ENCODE assay signal across 2 cellular contexts in the genomic region with DNA sequence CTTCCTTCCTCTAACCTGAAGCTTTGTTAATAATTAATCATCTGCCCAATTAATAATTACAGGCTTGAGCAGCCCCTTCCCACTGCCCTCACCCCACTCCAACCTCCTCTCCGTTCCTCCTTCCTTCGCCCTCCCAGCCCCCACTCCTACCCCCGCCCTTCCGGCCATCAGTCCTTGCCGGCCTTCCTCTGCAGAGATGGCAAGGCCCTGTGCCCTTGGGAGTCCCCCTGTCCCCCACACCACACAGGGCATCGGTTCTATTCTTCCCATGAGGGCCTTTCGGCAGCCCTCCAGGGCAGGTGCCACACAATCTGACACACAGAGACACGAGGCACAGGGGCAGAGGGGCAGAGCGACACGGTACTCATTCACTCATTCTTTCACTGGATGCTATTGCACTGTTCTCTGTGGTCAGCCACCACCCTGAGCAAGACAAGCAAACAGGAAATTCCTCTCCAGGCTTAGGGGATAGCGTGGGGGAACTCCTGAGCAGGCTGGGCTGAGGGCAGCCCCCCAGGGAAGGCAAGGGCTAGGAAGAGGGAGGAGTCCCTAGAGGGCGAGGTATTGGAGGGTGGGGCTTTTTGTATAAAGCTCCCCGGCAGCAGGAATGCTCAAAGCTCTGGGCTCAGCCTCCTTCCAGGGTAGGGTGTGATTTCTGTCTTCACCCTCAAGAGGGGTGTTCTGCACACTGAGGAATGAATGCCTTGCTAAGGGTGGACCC.
A peak's percentile ranks its signal among the peaks of the same experiment; 100 is the strongest.
TF ChIP-seq lines count a peak whose summit lies in the region.

No MANE protein-coding gene starts in this region.

TF ChIP-seq in HepG2, 621 proteins besides CTCF, POLR2A, EP300 and RAD21:
- TF ChIP-seq SAP130 (CRISPR knock-in tag; IDR thresholded peaks at IDR 0.05; ENCODE audit: low read depth) (0 out of 2 replicates have a peak, but pooled peaks have one; percentile 10), MYC (CRISPR knock-in tag; IDR thresholded peaks at IDR 0.05; ENCODE audit: borderline replicate concordance) (no peak)
- TF ChIP-seq, protein P1, sequence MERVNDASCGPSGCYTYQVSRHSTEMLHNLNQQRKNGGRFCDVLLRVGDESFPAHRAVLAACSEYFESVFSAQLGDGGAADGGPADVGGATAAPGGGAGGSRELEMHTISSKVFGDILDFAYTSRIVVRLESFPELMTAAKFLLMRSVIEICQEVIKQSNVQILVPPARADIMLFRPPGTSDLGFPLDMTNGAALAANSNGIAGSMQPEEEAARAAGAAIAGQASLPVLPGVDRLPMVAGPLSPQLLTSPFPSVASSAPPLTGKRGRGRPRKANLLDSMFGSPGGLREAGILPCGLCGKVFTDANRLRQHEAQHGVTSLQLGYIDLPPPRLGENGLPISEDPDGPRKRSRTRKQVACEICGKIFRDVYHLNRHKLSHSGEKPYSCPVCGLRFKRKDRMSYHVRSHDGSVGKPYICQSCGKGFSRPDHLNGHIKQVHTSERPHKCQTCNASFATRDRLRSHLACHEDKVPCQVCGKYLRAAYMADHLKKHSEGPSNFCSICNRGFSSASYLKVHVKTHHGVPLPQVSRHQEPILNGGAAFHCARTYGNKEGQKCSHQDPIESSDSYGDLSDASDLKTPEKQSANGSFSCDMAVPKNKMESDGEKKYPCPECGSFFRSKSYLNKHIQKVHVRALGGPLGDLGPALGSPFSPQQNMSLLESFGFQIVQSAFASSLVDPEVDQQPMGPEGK (CRISPR knock-in tag; IDR thresholded peaks at IDR 0.05) = peak; percentile 82; the same call in 1 of the 2 replicates
- TF ChIP-seq, protein P2, sequence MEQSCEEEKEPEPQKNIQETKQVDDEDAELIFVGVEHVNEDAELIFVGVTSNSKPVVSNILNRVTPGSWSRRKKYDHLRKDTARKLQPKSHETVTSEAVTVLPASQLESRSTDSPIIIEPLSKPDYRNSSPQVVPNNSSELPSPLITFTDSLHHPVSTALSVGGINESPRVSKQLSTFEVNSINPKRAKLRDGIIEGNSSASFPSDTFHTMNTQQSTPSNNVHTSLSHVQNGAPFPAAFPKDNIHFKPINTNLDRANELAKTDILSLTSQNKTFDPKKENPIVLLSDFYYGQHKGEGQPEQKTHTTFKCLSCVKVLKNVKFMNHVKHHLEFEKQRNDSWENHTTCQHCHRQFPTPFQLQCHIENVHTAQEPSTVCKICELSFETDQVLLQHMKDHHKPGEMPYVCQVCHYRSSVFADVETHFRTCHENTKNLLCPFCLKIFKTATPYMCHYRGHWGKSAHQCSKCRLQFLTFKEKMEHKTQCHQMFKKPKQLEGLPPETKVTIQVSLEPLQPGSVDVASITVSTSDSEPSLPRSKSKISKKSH (CRISPR knock-in tag; IDR thresholded peaks at IDR 0.05; ENCODE audit: borderline replicate concordance) = peak; percentile 23; the same call in 1 of the 2 replicates

TF ChIP-seq in HEK293T, 16 proteins besides CTCF, POLR2A, EP300 and RAD21:
- TF ChIP-seq SUZ12 (IDR thresholded peaks at IDR 0.05) (no peak), FOXK2 (IDR thresholded peaks at IDR 0.05) (no peak), NFRKB (IDR thresholded peaks at IDR 0.05) (no peak), SP1 (IDR thresholded peaks at IDR 0.05) (no peak), ARNT (IDR thresholded peaks at IDR 0.05) (no peak), HDGF (IDR thresholded peaks at IDR 0.05; ENCODE audit: borderline replicate concordance) (no peak), LEF1 (IDR thresholded peaks at IDR 0.05; ENCODE audit: borderline replicate concordance) (no peak), ZNF384 (IDR thresholded peaks at IDR 0.05) (no peak), ELF4 (IDR thresholded peaks at IDR 0.05) (no peak), CTBP1 (IDR thresholded peaks at IDR 0.05; ENCODE audit: borderline replicate concordance) (no peak), BHLHE40 (IDR thresholded peaks at IDR 0.05; ENCODE audit: borderline replicate concordance) (no peak), FOXA1 (IDR thresholded peaks at IDR 0.05) (no peak), L3MBTL2 (conservative IDR thresholded peaks at IDR 0.05) (no peak), FOXM1 (IDR thresholded peaks at IDR 0.05; ENCODE audit: borderline replicate concordance) (no peak), TARDBP (IDR thresholded peaks at IDR 0.05) (no peak)
- TF ChIP-seq, protein P3, sequence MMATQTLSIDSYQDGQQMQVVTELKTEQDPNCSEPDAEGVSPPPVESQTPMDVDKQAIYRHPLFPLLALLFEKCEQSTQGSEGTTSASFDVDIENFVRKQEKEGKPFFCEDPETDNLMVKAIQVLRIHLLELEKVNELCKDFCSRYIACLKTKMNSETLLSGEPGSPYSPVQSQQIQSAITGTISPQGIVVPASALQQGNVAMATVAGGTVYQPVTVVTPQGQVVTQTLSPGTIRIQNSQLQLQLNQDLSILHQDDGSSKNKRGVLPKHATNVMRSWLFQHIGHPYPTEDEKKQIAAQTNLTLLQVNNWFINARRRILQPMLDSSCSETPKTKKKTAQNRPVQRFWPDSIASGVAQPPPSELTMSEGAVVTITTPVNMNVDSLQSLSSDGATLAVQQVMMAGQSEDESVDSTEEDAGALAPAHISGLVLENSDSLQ (IDR thresholded peaks at IDR 0.05) = no peak
TF ChIP-seq in HEK293T: peak in this region for 0.
